13 cellular contexts compared by ENCODE assay signal in genomic region chr14:60974070-60974469, GRCh38.
"Had no signal": no experiment of that assay in that cellular context is flagged by ENCODE, and none has a peak within 500 bp of the region (broad histone marks: within the 10 kb centered on the region; RNA-seq: fewer than 3 reads in every experiment).

No MANE protein-coding gene starts in this region.

- H3K27ac Mint-ChIP-seq: activated B cell treated with CpG ODN at 0.5 μM for 24 hours; activated naive CD8-positive, alpha-beta T cell treated with anti-CD3 and anti-CD28 coated beads, Interleukin-2, amount 10 ng/mL, durations not matched to agents 7 days and 5 days; activated T-helper 1 cell treated with anti-CD3 and anti-CD28 coated beads, Interleukin-12 subunit alpha, Interleukin-12 subunit beta, Interleukin-2, Interleukin-4 antibody, amounts not matched to agents 30 ng/mL and 10 ng/mL and 1 ng/mL, durations not matched to agents 14 hours and 24 hours and 36 hours; naive B cell; stimulated activated effector memory CD8-positive, alpha-beta T cell treated with anti-CD3 and anti-CD28 coated beads, Interleukin-12 subunit alpha, Interleukin-12 subunit beta, amount 100 ng/mL, for 72 hours had no signal

- H3K36me3 ChIP-seq: colonic mucosa had no signal

- H3K4me3 Mint-ChIP-seq: activated B cell treated with CpG ODN at 0.5 μM for 24 hours; activated naive CD8-positive, alpha-beta T cell treated with anti-CD3 and anti-CD28 coated beads, Interleukin-2, amount 10 ng/mL, durations not matched to agents 7 days and 5 days; activated T-helper 1 cell treated with anti-CD3 and anti-CD28 coated beads, Interleukin-12 subunit alpha, Interleukin-12 subunit beta, Interleukin-2, Interleukin-4 antibody, amounts not matched to agents 30 ng/mL and 10 ng/mL and 1 ng/mL, durations not matched to agents 14 hours and 24 hours and 36 hours; naive B cell; stimulated activated effector memory CD8-positive, alpha-beta T cell treated with anti-CD3 and anti-CD28 coated beads, Interleukin-12 subunit alpha, Interleukin-12 subunit beta, amount 100 ng/mL, for 72 hours had no signal

- H3K9me3 Mint-ChIP-seq: activated B cell treated with CpG ODN at 0.5 μM for 24 hours; activated naive CD8-positive, alpha-beta T cell treated with anti-CD3 and anti-CD28 coated beads, Interleukin-2, amount 10 ng/mL, durations not matched to agents 7 days and 5 days; activated T-helper 1 cell treated with anti-CD3 and anti-CD28 coated beads, Interleukin-12 subunit alpha, Interleukin-12 subunit beta, Interleukin-2, Interleukin-4 antibody, amounts not matched to agents 30 ng/mL and 10 ng/mL and 1 ng/mL, durations not matched to agents 14 hours and 24 hours and 36 hours; brain; naive B cell; stimulated activated effector memory CD8-positive, alpha-beta T cell treated with anti-CD3 and anti-CD28 coated beads, Interleukin-12 subunit alpha, Interleukin-12 subunit beta, amount 100 ng/mL, for 72 hours had no signal

- DNase-seq: activated B cell treated with CpG ODN at 0.5 μM for 24 hours; activated CD4-positive, alpha-beta T cell treated with anti-CD3 and anti-CD28 coated beads for 48 hours; activated naive CD8-positive, alpha-beta T cell treated with anti-CD3 and anti-CD28 coated beads, Interleukin-2, amount 10 ng/mL, durations not matched to agents 7 days and 5 days; central memory CD4-positive, alpha-beta T cell; colonic mucosa; hippocampal formation; naive B cell; pancreas had no signal

- H3K4me1 Mint-ChIP-seq: stimulated activated effector memory CD8-positive, alpha-beta T cell treated with anti-CD3 and anti-CD28 coated beads, Interleukin-12 subunit alpha, Interleukin-12 subunit beta, amount 100 ng/mL, for 72 hours had no signal

- H3K9me3 ChIP-seq: colonic mucosa, pancreas had no signal

- H3K4me1 ChIP-seq: colonic mucosa had no signal

- H3K4me3 ChIP-seq: colonic mucosa, pancreas had no signal

- H3K27me3 ChIP-seq: colonic mucosa, pancreas had no signal

- ATAC-seq: esophagus mucosa; left lobe of liver; pancreas; stimulated activated effector memory CD8-positive, alpha-beta T cell treated with anti-CD3 and anti-CD28 coated beads, Interleukin-12 subunit alpha, Interleukin-12 subunit beta, amount 100 ng/mL, for 72 hours had no signal

- H3K27ac ChIP-seq: colonic mucosa, pancreas had no signal

- H3K27me3 Mint-ChIP-seq: activated B cell treated with CpG ODN at 0.5 μM for 24 hours; activated naive CD8-positive, alpha-beta T cell treated with anti-CD3 and anti-CD28 coated beads, Interleukin-2, amount 10 ng/mL, durations not matched to agents 7 days and 5 days; brain; naive B cell had no signal
